2 cellular contexts compared by ENCODE assay signal in the genomic region with DNA sequence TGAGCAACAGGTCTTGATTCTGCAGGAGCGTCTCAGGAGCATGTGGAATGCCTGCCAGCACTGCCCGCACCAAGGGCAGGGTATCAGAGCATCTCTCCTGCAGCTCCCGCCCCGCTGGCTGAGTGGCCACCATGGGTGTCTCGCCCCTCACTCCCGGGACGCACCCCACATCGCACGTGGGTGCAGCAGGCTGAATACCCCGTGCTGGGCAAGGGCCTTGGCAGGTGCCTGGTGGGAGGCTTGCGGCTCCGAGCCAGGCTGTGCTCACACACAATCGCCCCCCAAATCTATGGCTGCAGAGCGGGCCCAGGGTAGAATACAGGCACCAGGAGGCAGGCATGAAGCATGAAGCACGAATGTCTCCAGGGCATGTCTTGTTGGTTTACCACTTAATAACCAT.
TF ChIP-seq lines count a peak whose summit lies in the region.

No MANE protein-coding gene starts in this region.

TF ChIP-seq in HEK293, 187 proteins besides CTCF, POLR2A, EP300 and RAD21 (continued from another document):
- no peak for TF ChIP-seq ZNF561 (tag by site-specific recombination; IDR thresholded peaks at IDR 0.05; ENCODE audit: borderline replicate concordance)

TF ChIP-seq in H1, 55 proteins besides CTCF, POLR2A, EP300 and RAD21:
- TF ChIP-seq GABPA (IDR thresholded peaks at IDR 0.05; ENCODE audit: borderline replicate concordance, insufficient read depth, low read length) (no peak), KDM5A (IDR thresholded peaks at IDR 0.05; ENCODE audit: low read length) (no peak), CREB1 (IDR thresholded peaks at IDR 0.05) (no peak)
TF ChIP-seq in H1: peak in this region for 0.
